Comparison of ENCODE assay signal across 21 cellular contexts in genomic region chr21:25637846-25638245, GRCh38. TPM values are rescaled to one million over a fixed set of nuclear protein-coding genes. Genes with fewer than 3 reads are reported as not detected.
DNase-seq lines count a peak whose midpoint lies in the region; ATAC-seq, FAIRE-seq and TF ChIP-seq lines count a peak whose summit lies in the region.
"Had no signal": no experiment of that assay in that cellular context is flagged by ENCODE, and none has a peak within 500 bp of the region (broad histone marks: within the 10 kb centered on the region; RNA-seq: fewer than 3 reads in every experiment).

No MANE protein-coding gene starts in this region.

- H3K9me3 ChIP-seq in endodermal cell (ENCODE audit: control insufficient read depth, low read length) (no peaks in the 10 kb centered on the region), PC-3 (ENCODE audit: low read length) (no peaks in the 10 kb centered on the region), GM23248 (ENCODE audit: low read depth) (no peaks in the 10 kb centered on the region)
- H3K9me3 ChIP-seq: BE2C had no signal

- peaks cover 21% of the 10 kb centered on the region for H3K4me1 Mint-ChIP-seq in activated naive CD8-positive, alpha-beta T cell (ENCODE audit: low read depth)
- peaks cover 27% of the 10 kb centered on the region for H3K4me1 Mint-ChIP-seq in activated naive CD8-positive, alpha-beta T cell treated with anti-CD3 and anti-CD28 coated beads, Interleukin-2, amount 50 U/mL, for 24 hours
- H3K4me1 Mint-ChIP-seq in endodermal cell (peaks cover 3% of the 10 kb centered on the region), nephron (peaks cover 40% of the 10 kb centered on the region)

- CTCF ChIA-PET in PC-3 (lab: Charles Lee), result no interaction called here

- H3K27ac ChIP-seq in endodermal cell (ENCODE audit: low read depth, low read length) (peak overlapping the region; percentile 99), PC-3 (ENCODE audit: low read length) (no peak overlapping the region), GM23248 (no peak overlapping the region)
- H3K27ac ChIP-seq: 22Rv1 had no signal

- no peak overlapping the region for H3K4me3 ChIP-seq in endodermal cell (ENCODE audit: low read length)
- no peak overlapping the region for H3K4me3 ChIP-seq in PC-3 (ENCODE audit: low read length)
- no peak overlapping the region for H3K4me3 ChIP-seq in GM23248

- no peak overlapping the region for H3K9ac ChIP-seq in endodermal cell (ENCODE audit: extremely low read depth, low read length, poor library complexity, severe bottlenecking)
- no peak overlapping the region for H3K9ac ChIP-seq in PC-3 (ENCODE audit: low read length)
- no peak overlapping the region for H3K9ac ChIP-seq in GM23248

- no peaks in the 10 kb centered on the region for H3K79me2 ChIP-seq in PC-3 (ENCODE audit: low read length)
- H3K79me2 ChIP-seq in GM23248 (ENCODE audit: insufficient read depth), result no peaks in the 10 kb centered on the region

- no peak for DNase-seq in activated naive CD8-positive, alpha-beta T cell treated with anti-CD3 and anti-CD28 coated beads, Interleukin-2, amount 50 U/mL, for 24 hours
- no peak for DNase-seq in endodermal cell
- no peak for DNase-seq in PC-3
- DNase-seq in urothelium cell line (ENCODE audit: low spot score), result no peak
- DNase-seq in activated CD4-positive, CD25-positive, alpha-beta regulatory T cell treated with anti-CD3 and anti-CD28 coated beads, Interleukin-2, amount 50 U/mL, for 72 hours, result no peak
- no peak for DNase-seq in GM23248
- DNase-seq: BE2C; CD8-positive, alpha-beta memory T cell; NCI-H1048; NCI-H1436 treated with DMSO at 0.1 percent for 48 hours; NCI-H2029 treated with DMSO at 0.1 percent for 48 hours; NCI-H2171 treated with DMSO at 0.1 percent for 48 hours; NCI-H446 treated with DMSO at 0.1 percent for 48 hours; NK-92 treated with Interleukin-12 subunit alpha and Interleukin-12 subunit beta, amount 100 ng/mL, for 24 hours; OCI-M1; RPMI8226; SIG-M5 had no signal

- no peaks in the 10 kb centered on the region for H4K20me1 ChIP-seq in PC-3 (ENCODE audit: low read length)
- no peaks in the 10 kb centered on the region for H4K20me1 ChIP-seq in GM23248 (ENCODE audit: insufficient read depth)

- WGBS in endodermal cell (ENCODE audit: insufficient coverage in 1 of 2, insufficient read length in 1 of 2), 2 experiments, result 100% methylated on average over 1 to 2 of the region's 2 CpGs
- 91 to 97% methylated on average over 2 of the region's 2 CpGs for WGBS in GM23248 (ENCODE audit: low coverage in 1 of 2, low lambda C conversion rate in 2 of 2, missing lambda C conversion rate in 2 of 2), 2 experiments

- no peak for FAIRE-seq in urothelium cell line (lab: Jason Lieb, UNC)
- FAIRE-seq: G401.6 had no signal

- H2AFZ ChIP-seq in PC-3 (ENCODE audit: low read length) (no peak overlapping the region), GM23248 (no peak overlapping the region)

- H3K36me3 Mint-ChIP-seq in activated naive CD8-positive, alpha-beta T cell, result peaks cover 2% of the 10 kb centered on the region
- H3K36me3 Mint-ChIP-seq in activated naive CD8-positive, alpha-beta T cell treated with anti-CD3 and anti-CD28 coated beads, Interleukin-2, amount 50 U/mL, for 24 hours (ENCODE audit: low read depth), result no peaks in the 10 kb centered on the region
- H3K36me3 Mint-ChIP-seq in endodermal cell (ENCODE audit: low read depth) (no peaks in the 10 kb centered on the region), nephron (ENCODE audit: low read depth) (no peaks in the 10 kb centered on the region)

- H3F3A ChIP-seq in PC-3 (ENCODE audit: low read length, unreplicated experiment) (no peaks in the 10 kb centered on the region), GM23248 (ENCODE audit: insufficient read depth) (no peaks in the 10 kb centered on the region)

- no peak overlapping the region for H3K27ac Mint-ChIP-seq in activated naive CD8-positive, alpha-beta T cell
- no peak overlapping the region for H3K27ac Mint-ChIP-seq in activated naive CD8-positive, alpha-beta T cell treated with anti-CD3 and anti-CD28 coated beads, Interleukin-2, amount 50 U/mL, for 24 hours
- no peak overlapping the region for H3K27ac Mint-ChIP-seq in endodermal cell
- peak overlapping the region in 1 of 3 experiments; percentile 65 for H3K27ac Mint-ChIP-seq in nephron
- H3K27ac Mint-ChIP-seq: CD8-positive, alpha-beta memory T cell had no signal

- TF ChIP-seq CTCF in endodermal cell (conservative IDR thresholded peaks at IDR 0.05), result no peak
- no peak for TF ChIP-seq CTCF in nephron (IDR thresholded peaks at IDR 0.05; ENCODE audit: unreplicated experiment in 3 of 3)
- no peak for TF ChIP-seq CTCF in PC-3 (conservative IDR thresholded peaks at IDR 0.05; ENCODE audit: low read depth, low read length)

- H3K9me2 ChIP-seq in PC-3 (replicated peaks; ENCODE audit: low read length) (no peaks in the 10 kb centered on the region), GM23248 (ENCODE audit: insufficient read depth) (no peaks in the 10 kb centered on the region)

- POLR2A ChIA-PET in PC-3 (lab: Charles Lee; ENCODE audit: unreplicated experiment), result no interaction called here

- H3K27me3 ChIP-seq in endodermal cell (ENCODE audit: control insufficient read depth, insufficient read depth, low read length, poor library complexity, severe bottlenecking) (peaks cover 50% of the 10 kb centered on the region), PC-3 (ENCODE audit: low read length) (peaks cover 28% of the 10 kb centered on the region), GM23248 (replicated peaks; ENCODE audit: insufficient read depth) (no peaks in the 10 kb centered on the region; the same call in 1 of the 2 replicates)
- H3K27me3 ChIP-seq: BE2C had no signal

- peaks cover 32% of the 10 kb centered on the region for H3K27me3 Mint-ChIP-seq in activated naive CD8-positive, alpha-beta T cell
- H3K27me3 Mint-ChIP-seq in activated naive CD8-positive, alpha-beta T cell treated with anti-CD3 and anti-CD28 coated beads, Interleukin-2, amount 50 U/mL, for 24 hours, result peaks cover 49% of the 10 kb centered on the region
- H3K27me3 Mint-ChIP-seq in endodermal cell (ENCODE audit: insufficient read depth) (peaks cover 74% of the 10 kb centered on the region), nephron (ENCODE audit: low read depth) (peaks cover 5% of the 10 kb centered on the region)

- no peaks in the 10 kb centered on the region for H3K36me3 ChIP-seq in endodermal cell (ENCODE audit: control insufficient read depth, insufficient read depth, low read length)
- H3K36me3 ChIP-seq in PC-3 (ENCODE audit: low read depth, low read length), result no peaks in the 10 kb centered on the region
- H3K36me3 ChIP-seq in GM23248 (ENCODE audit: low read depth), result no peaks in the 10 kb centered on the region
- H3K36me3 ChIP-seq: BE2C had no signal

- H3K4me1 ChIP-seq in endodermal cell (ENCODE audit: control insufficient read depth, insufficient read depth, low read length) (no peaks in the 10 kb centered on the region), PC-3 (ENCODE audit: insufficient read depth, low read length) (no peaks in the 10 kb centered on the region), GM23248 (ENCODE audit: insufficient read depth) (peaks cover 8% of the 10 kb centered on the region; the same call in 1 of the 2 replicates)
- H3K4me1 ChIP-seq: BE2C had no signal

- H3K4me2 ChIP-seq in PC-3 (ENCODE audit: low read length) (no peak overlapping the region), GM23248 (ENCODE audit: unreplicated experiment) (no peak overlapping the region)

- in situ Hi-C loops in GM23248 (cut with MboI), result no loop called here

- peak overlapping the region; percentile 49 for H3K4me3 Mint-ChIP-seq in activated naive CD8-positive, alpha-beta T cell
- no peak overlapping the region for H3K4me3 Mint-ChIP-seq in activated naive CD8-positive, alpha-beta T cell treated with anti-CD3 and anti-CD28 coated beads, Interleukin-2, amount 50 U/mL, for 24 hours
- H3K4me3 Mint-ChIP-seq in endodermal cell (no peak overlapping the region), nephron (peak overlapping the region; percentile 20 to 94 (median 42))

- H3K9me3 Mint-ChIP-seq in activated naive CD8-positive, alpha-beta T cell (ENCODE audit: low read depth), result no peaks in the 10 kb centered on the region
- peaks cover 4% of the 10 kb centered on the region for H3K9me3 Mint-ChIP-seq in activated naive CD8-positive, alpha-beta T cell treated with anti-CD3 and anti-CD28 coated beads, Interleukin-2, amount 50 U/mL, for 24 hours
- H3K9me3 Mint-ChIP-seq in endodermal cell (no peaks in the 10 kb centered on the region), nephron (no peaks in the 10 kb centered on the region)
- H3K9me3 Mint-ChIP-seq: CD8-positive, alpha-beta memory T cell had no signal

- BruUV-seq in PC-3 (replicated peaks; lab: Mats Ljungman, UMichigan), result no TSS peak

- ATAC-seq in activated naive CD8-positive, alpha-beta T cell treated with anti-CD3 and anti-CD28 coated beads, Interleukin-2, amount 50 U/mL, for 24 hours, result no peak
- ATAC-seq in PC-3, result no peak

- intact Hi-C loops in PC-3 (cut with micrococcal nuclease), result no loop called here

RNA-seq across cellular contexts. Expression of gene JAM2, which starts 1.2 kb away (rescaled TPM):
- total RNA-seq in endodermal cell (1 to 10 TPM in 1 of 2 donors, under 1 TPM in 1; 0.48 to 1.7 TPM), PC-3 (2014; rRNA removed) (not detected in 2 replicates)
- polyA plus RNA-seq in endodermal cell (2013, experiment 1 of 2), result 81.9 TPM
- 68.9 TPM for polyA plus RNA-seq in endodermal cell (2013, experiment 2 of 2)
- 0.13 and 1.9 TPM in 2 replicates for total RNA-seq in GM23248 (2014; rRNA removed; shearing (Covaris generic))
- polyA plus RNA-seq in GM23248 (2016; fragmentation: Nextera tagmentation; extraction: Ambion mirVana), result 1.9 TPM in 2 replicates
- polyA plus RNA-seq: CD8-positive, alpha-beta memory T cell had no signal

RNA-seq across cellular contexts. Expression of gene MRPL39, which starts 30.6 kb away (rescaled TPM):
- total RNA-seq in endodermal cell, result 10 to 100 TPM; 43.2 to 46.3 TPM
- polyA plus RNA-seq in endodermal cell (2013, experiment 1 of 2), result 43.0 TPM
- polyA plus RNA-seq in endodermal cell (2013, experiment 2 of 2), result 40.8 TPM
- total RNA-seq in PC-3 (2014; rRNA removed), result 62.0 and 107 TPM in 2 replicates
- 24.4 and 26.1 TPM in 2 replicates for total RNA-seq in GM23248 (2014; rRNA removed; shearing (Covaris generic))
- polyA plus RNA-seq in GM23248 (2016; fragmentation: Nextera tagmentation; extraction: Ambion mirVana), result 50.5 and 50.7 TPM in 2 replicates

Comparison
In these comparisons a context has a peak if more than half of its experiments do, and no peak if none do; other contexts are left out.
1. H3K4me3 Mint-ChIP-seq: peak in activated naive CD8-positive, alpha-beta T cell (single experiment) and nephron (3 of 3); none in activated naive CD8-positive, alpha-beta T cell treated with anti-CD3 and anti-CD28 coated beads, Interleukin-2, amount 50 U/mL, for 24 hours (single experiment) and endodermal cell (single experiment).